8 cellular contexts compared by ENCODE assay signal in the genomic region with DNA sequence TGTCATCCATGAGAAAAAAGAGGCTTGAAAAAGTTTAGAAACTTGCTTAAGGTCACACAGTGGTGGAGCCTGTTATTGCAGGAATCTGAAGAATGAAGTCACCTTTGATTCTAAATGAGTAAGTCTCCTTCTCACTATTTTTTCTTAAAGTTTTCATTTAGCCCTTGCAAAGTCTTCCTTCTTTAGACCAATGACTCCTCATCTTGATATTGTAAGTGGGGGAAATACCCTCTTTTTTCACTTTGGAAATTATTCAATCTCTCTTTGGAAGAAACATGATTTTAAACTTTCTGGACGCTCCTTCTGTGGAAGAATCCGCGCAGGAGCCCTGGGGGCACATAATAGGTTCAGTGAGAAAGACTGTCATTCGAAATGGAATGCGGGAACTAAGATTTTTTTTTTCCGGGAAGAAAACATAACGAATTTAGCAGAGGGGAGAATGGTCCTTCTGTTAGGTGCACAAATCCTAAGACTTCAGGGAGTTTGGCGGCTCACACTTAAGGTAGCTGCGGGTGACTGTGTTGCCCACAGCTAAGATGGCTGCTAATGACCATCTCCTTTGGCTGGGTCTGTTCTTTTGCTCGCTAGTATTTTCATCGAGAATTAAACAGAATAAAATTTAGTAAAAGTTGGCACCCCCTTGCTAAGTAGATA. TPM values are rescaled to one million over a fixed set of nuclear protein-coding genes. Genes with fewer than 3 reads are reported as not detected.
A peak's percentile ranks its signal among the peaks of the same experiment; 100 is the strongest.
DNase-seq lines count a peak whose midpoint lies in the region; ATAC-seq and TF ChIP-seq lines count a peak whose summit lies in the region.

No MANE protein-coding gene starts in this region.

- H3K4me3 ChIP-seq in fibroblast of lung (replicated peaks in 1 of 4; ENCODE audit: control extremely low read depth in 1 of 4, insufficient read depth in 1 of 4, low read depth in 3 of 4, low read length in 4 of 4) = peak overlapping the region; percentile 76 to 92 (median 80)
- H3K4me3 ChIP-seq in neural progenitor cell = peak overlapping the region; percentile 71
- peak overlapping the region; percentile 96 to 98 for H3K4me3 ChIP-seq in uterus

- intact Hi-C loops in activated CD8-positive, alpha-beta T cell treated with anti-CD3 and anti-CD28 coated beads for 36 hours (cut with micrococcal nuclease) = loop anchor here (5.0 kb wide), 1 partner anchor 158 kb away; a partner anchor contains a TSS
- intact Hi-C loops in uterus (cut with DNase I; ENCODE audit: low total_unique reads) = no loop called here

- in situ Hi-C loops in ACHN (cut with HindIII; ENCODE audit: low pct_ligation_motif_present, low pct_unique_long_range_greater_than_20kb, low sequenced_read_pairs) = no loop called here

- H3K4me1 ChIP-seq in fibroblast of lung (ENCODE audit: control insufficient read depth, extremely low read depth, insufficient read depth, low read length) (peaks cover 2% of the 10 kb centered on the region), neural progenitor cell (peaks cover 19% of the 10 kb centered on the region), uterus (peaks cover 0 to 4% of the 10 kb centered on the region in 2 donors)

- TF ChIP-seq CTCF in GM12872 (IDR thresholded peaks at IDR 0.05; ENCODE audit: insufficient read depth, low read depth, low read length) (peak; percentile 37; the same call in 2 of the 3 replicates), fibroblast of lung (conservative IDR thresholded peaks at IDR 0.05 in 1 of 2, IDR thresholded peaks at IDR 0.05 in 1 of 2; ENCODE audit: low read depth in 1 of 2, low read length in 2 of 2) (peak in 1 of 2 donors; percentile 10), neural progenitor cell (IDR thresholded peaks at IDR 0.05) (peak; percentile 35), uterus (IDR thresholded peaks at IDR 0.05) (no peak)
- peak; percentile 48 for TF ChIP-seq CTCF in activated CD8-positive, alpha-beta T cell treated with anti-CD3 and anti-CD28 coated beads for 36 hours (IDR thresholded peaks at IDR 0.05)

- peaks cover 4% of the 10 kb centered on the region for H3F3A ChIP-seq in neural progenitor cell (ENCODE audit: low read depth)

- peak overlapping the region; percentile 96 for H3K27ac Mint-ChIP-seq in activated CD8-positive, alpha-beta T cell treated with anti-CD3 and anti-CD28 coated beads for 36 hours
- peak overlapping the region; percentile 99 for H3K27ac Mint-ChIP-seq in neural progenitor cell

- H3K36me3 Mint-ChIP-seq in activated CD8-positive, alpha-beta T cell treated with anti-CD3 and anti-CD28 coated beads for 36 hours (ENCODE audit: low read depth) = peaks cover 25% of the 10 kb centered on the region
- peaks cover 10% of the 10 kb centered on the region for H3K36me3 Mint-ChIP-seq in neural progenitor cell

- CTCF ChIA-PET in activated CD8-positive, alpha-beta T cell treated with anti-CD3 and anti-CD28 coated beads for 36 hours (lab: Charles Lee) = interaction anchor here (0.8 to 1.1 kb wide), 4 partner anchors 77 to 158 kb away, joined by 3 to 4 read pairs (median 4); a partner anchor contains a TSS

- no peaks in the 10 kb centered on the region for H3K9me3 Mint-ChIP-seq in activated CD8-positive, alpha-beta T cell treated with anti-CD3 and anti-CD28 coated beads for 36 hours
- no peaks in the 10 kb centered on the region for H3K9me3 Mint-ChIP-seq in neural progenitor cell

- POLR2A ChIA-PET in activated CD8-positive, alpha-beta T cell treated with anti-CD3 and anti-CD28 coated beads for 36 hours (lab: Charles Lee) = interaction anchor here (0.8 to 2.5 kb wide), 7 partner anchors 12 to 158 kb away, joined by 3 to 12 read pairs (median 7); a partner anchor contains a TSS

- H3K79me2 ChIP-seq in fibroblast of lung (ENCODE audit: control insufficient read depth, insufficient read depth, low read length) (peaks cover 42% of the 10 kb centered on the region), neural progenitor cell (ENCODE audit: low read depth) (peaks cover 42% of the 10 kb centered on the region)

- H3K36me3 ChIP-seq in fibroblast of lung (ENCODE audit: control insufficient read depth, insufficient read depth, low read length) (peaks cover 2% of the 10 kb centered on the region), neural progenitor cell (no peaks in the 10 kb centered on the region), uterus (no peaks in the 10 kb centered on the region)

- peak; percentile 56 for ATAC-seq in HG02678 (IDR thresholded peaks at IDR 0.05; ENCODE audit: unreplicated experiment)
- ATAC-seq in activated CD8-positive, alpha-beta T cell treated with anti-CD3 and anti-CD28 coated beads for 36 hours = peak; percentile 70

- H3K27me3 Mint-ChIP-seq in activated CD8-positive, alpha-beta T cell treated with anti-CD3 and anti-CD28 coated beads for 36 hours = no peaks in the 10 kb centered on the region
- H3K27me3 Mint-ChIP-seq in neural progenitor cell (ENCODE audit: insufficient read depth, low read depth) = peaks cover 2% of the 10 kb centered on the region

- peaks cover 5% of the 10 kb centered on the region for H4K20me1 ChIP-seq in fibroblast of lung (ENCODE audit: control insufficient read depth, extremely low read depth, insufficient read depth, low read length)
- H4K20me1 ChIP-seq in neural progenitor cell (ENCODE audit: low read depth) = peaks cover 35% of the 10 kb centered on the region

- H3K4me3 Mint-ChIP-seq in activated CD8-positive, alpha-beta T cell treated with anti-CD3 and anti-CD28 coated beads for 36 hours = peak overlapping the region; percentile 96
- peak overlapping the region; percentile 97 for H3K4me3 Mint-ChIP-seq in neural progenitor cell

- peak overlapping the region; percentile 86 for H3K4me2 ChIP-seq in fibroblast of lung (ENCODE audit: extremely low read depth, insufficient read depth, low read length)
- H3K4me2 ChIP-seq in neural progenitor cell = peak overlapping the region; percentile 81

- H3K9me3 ChIP-seq in fibroblast of lung (ENCODE audit: control insufficient read depth, insufficient read depth, low read depth, low read length) = no peaks in the 10 kb centered on the region
- H3K9me3 ChIP-seq in neural progenitor cell (ENCODE audit: low read depth) = no peaks in the 10 kb centered on the region
- no peaks in the 10 kb centered on the region for H3K9me3 ChIP-seq in uterus

- no peak for TF ChIP-seq POLR2A in uterus (IDR thresholded peaks at IDR 0.05)

- H2AFZ ChIP-seq in fibroblast of lung (ENCODE audit: low read length) (peak overlapping the region; percentile 88), neural progenitor cell (replicated peaks) (peak overlapping the region; percentile 97)

- H3K4me1 Mint-ChIP-seq in activated CD8-positive, alpha-beta T cell treated with anti-CD3 and anti-CD28 coated beads for 36 hours (ENCODE audit: low read depth) = peaks cover 33% of the 10 kb centered on the region
- peaks cover 23% of the 10 kb centered on the region for H3K4me1 Mint-ChIP-seq in neural progenitor cell

- DNase-seq in ACHN = peak; percentile 82
- DNase-seq in NCI-H1048 (lab: John Stamatoyannopoulos, UW) = peak; percentile 16
- DNase-seq in activated CD8-positive, alpha-beta T cell treated with anti-CD3 and anti-CD28 coated beads for 36 hours = peak; percentile 7
- DNase-seq in fibroblast of lung (ENCODE audit: low read depth in 2 of 2) = peak in 1 of 2 donors; percentile 85
- DNase-seq in neural progenitor cell (ENCODE audit: low spot score) = peak; percentile 76
- peak in 1 of 2 donors; percentile 57 for DNase-seq in uterus

- H3K9ac ChIP-seq in fibroblast of lung (ENCODE audit: insufficient read depth, low read length) (peak overlapping the region; percentile 83), neural progenitor cell (peak overlapping the region; percentile 77)

- no peaks in the 10 kb centered on the region for H3K27me3 ChIP-seq in fibroblast of lung (ENCODE audit: control insufficient read depth, insufficient read depth, low read length)
- H3K27me3 ChIP-seq in neural progenitor cell = no peaks in the 10 kb centered on the region
- no peaks in the 10 kb centered on the region for H3K27me3 ChIP-seq in uterus

- H3K27ac ChIP-seq in fibroblast of lung (ENCODE audit: insufficient read depth, low read length) (peak overlapping the region; percentile 94), neural progenitor cell (peak overlapping the region; percentile 60), uterus (peak overlapping the region; percentile 91 to 92)

RNA-seq across cellular contexts. Expression of a gene that starts 0.6 kb away (rescaled TPM):
- total RNA-seq in activated CD8-positive, alpha-beta T cell treated with anti-CD3 and anti-CD28 coated beads for 36 hours = 10 to 100 TPM; 45.8 to 47.3 TPM
- total RNA-seq in fibroblast of lung (43.1 and 55.5 TPM in 2 replicates), neural progenitor cell (ENCODE audit: low replicate concordance) (36.4 and 59.4 TPM in 2 replicates), uterus (100 to 1,000 TPM; 104 to 369 (median 186) TPM)
- polyA plus RNA-seq in fibroblast of lung = 31.1 and 35.3 TPM in 2 replicates
- polyA plus RNA-seq in fibroblast of lung (2012) = 20.9 and 24.8 TPM in 2 replicates
- polyA minus RNA-seq in fibroblast of lung (ENCODE audit: low replicate concordance) = 33.6 and 74.1 TPM in 2 replicates

Comparison
In these comparisons a context has a peak if more than half of its experiments do, and no peak if none do; other contexts are left out.
1. CTCF ChIP-seq: peak in GM12872 (single experiment), activated CD8-positive, alpha-beta T cell treated with anti-CD3 and anti-CD28 coated beads for 36 hours (single experiment) and neural progenitor cell (single experiment); none in uterus (0 of 4).
2. Peak in every context shown above with its lines, with median percentiles within 50 percentile points of each other: H3K27ac ChIP-seq and H3K4me3 ChIP-seq.